Comparison of ENCODE assay signal across 1 cellular context in the genomic region with DNA sequence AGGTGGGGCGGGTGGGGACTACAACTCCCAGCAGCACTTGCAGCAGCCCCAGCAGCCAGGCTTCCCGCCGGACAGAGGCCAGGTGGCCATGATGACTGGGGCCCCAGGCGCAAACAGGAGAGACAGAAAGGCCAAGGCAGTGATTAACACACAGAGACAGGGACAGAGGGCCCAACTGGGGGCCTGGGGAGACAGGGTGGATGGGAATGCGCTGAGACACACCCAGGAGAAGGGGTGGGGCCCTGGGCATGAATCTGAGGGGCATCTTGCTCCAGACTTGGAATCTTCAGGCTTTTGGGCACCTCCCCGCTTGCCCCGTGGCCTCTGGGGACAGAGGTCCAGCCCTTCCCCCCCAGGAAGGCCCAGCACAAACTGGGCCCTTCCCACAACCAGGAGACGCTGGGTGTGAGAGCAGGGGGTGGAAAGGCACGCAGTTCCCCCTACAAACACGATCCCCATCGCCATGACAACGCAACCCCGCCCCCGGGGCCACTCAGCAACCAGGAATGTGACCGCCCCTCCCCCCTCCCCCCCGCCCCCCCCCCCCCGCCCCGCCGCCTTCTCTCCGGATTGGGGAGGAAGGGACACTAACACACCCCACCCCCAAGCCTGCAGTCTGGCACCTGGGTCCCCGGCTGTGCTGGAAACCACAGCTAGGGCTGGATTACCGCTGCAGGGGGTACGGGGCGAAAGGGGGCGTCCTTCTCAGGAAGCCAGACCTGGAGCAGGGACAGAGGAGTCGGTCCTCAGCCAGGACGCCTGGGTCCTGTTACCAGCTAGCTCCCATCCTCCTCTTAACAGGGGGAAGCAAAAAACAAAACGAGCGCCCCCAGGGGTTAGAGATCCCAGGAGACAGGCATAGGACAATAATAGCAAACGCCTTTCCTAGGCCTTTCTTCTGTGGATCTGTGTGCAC.
A peak's percentile ranks its signal among the peaks of the same experiment; 100 is the strongest.
TF ChIP-seq lines count a peak whose summit lies in the region.

No MANE protein-coding gene starts in this region.

TF ChIP-seq in HepG2, 621 proteins besides CTCF, POLR2A, EP300 and RAD21 (continued from another document and continues in another):
- TF ChIP-seq, protein P1, sequence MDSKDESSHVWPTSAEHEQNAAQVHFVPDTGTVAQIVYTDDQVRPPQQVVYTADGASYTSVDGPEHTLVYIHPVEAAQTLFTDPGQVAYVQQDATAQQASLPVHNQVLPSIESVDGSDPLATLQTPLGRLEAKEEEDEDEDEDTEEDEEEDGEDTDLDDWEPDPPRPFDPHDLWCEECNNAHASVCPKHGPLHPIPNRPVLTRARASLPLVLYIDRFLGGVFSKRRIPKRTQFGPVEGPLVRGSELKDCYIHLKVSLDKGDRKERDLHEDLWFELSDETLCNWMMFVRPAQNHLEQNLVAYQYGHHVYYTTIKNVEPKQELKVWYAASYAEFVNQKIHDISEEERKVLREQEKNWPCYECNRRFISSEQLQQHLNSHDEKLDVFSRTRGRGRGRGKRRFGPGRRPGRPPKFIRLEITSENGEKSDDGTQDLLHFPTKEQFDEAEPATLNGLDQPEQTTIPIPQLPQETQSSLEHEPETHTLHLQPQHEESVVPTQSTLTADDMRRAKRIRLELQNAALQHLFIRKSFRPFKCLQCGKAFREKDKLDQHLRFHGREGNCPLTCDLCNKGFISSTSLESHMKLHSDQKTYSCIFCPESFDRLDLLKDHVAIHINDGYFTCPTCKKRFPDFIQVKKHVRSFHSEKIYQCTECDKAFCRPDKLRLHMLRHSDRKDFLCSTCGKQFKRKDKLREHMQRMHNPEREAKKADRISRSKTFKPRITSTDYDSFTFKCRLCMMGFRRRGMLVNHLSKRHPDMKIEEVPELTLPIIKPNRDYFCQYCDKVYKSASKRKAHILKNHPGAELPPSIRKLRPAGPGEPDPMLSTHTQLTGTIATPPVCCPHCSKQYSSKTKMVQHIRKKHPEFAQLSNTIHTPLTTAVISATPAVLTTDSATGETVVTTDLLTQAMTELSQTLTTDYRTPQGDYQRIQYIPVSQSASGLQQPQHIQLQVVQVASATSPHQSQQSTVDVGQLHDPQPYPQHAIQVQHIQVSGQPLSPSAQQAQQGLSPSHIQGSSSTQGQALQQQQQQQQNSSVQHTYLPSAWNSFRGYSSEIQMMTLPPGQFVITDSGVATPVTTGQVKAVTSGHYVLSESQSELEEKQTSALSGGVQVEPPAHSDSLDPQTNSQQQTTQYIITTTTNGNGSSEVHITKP (CRISPR knock-in tag; IDR thresholded peaks at IDR 0.05; ENCODE audit: low read depth): no peak
- TF ChIP-seq KLF6 (CRISPR knock-in tag; IDR thresholded peaks at IDR 0.05): peak; percentile 30; the same call in 1 of the 2 replicates
- no peak; the same call in 1 of the 2 replicates for TF ChIP-seq KDM6A (CRISPR knock-in tag; IDR thresholded peaks at IDR 0.05; ENCODE audit: low read depth)
- no peak for TF ChIP-seq NFYC (CRISPR knock-in tag; IDR thresholded peaks at IDR 0.05)
- no peak for TF ChIP-seq ZNF333 (CRISPR knock-in tag; IDR thresholded peaks at IDR 0.05; ENCODE audit: borderline replicate concordance)
- TF ChIP-seq, protein P2, sequence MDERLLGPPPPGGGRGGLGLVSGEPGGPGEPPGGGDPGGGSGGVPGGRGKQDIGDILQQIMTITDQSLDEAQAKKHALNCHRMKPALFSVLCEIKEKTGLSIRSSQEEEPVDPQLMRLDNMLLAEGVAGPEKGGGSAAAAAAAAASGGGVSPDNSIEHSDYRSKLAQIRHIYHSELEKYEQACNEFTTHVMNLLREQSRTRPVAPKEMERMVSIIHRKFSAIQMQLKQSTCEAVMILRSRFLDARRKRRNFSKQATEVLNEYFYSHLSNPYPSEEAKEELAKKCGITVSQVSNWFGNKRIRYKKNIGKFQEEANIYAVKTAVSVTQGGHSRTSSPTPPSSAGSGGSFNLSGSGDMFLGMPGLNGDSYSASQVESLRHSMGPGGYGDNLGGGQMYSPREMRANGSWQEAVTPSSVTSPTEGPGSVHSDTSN (CRISPR knock-in tag; IDR thresholded peaks at IDR 0.05): no peak
- TF ChIP-seq PHF20 (CRISPR knock-in tag; IDR thresholded peaks at IDR 0.05): peak; percentile 33; the same call in 1 of the 2 replicates
- TF ChIP-seq ZNF7 (CRISPR knock-in tag; IDR thresholded peaks at IDR 0.05): no peak
- no peak for TF ChIP-seq ZFYVE20 (CRISPR knock-in tag; IDR thresholded peaks at IDR 0.05; ENCODE audit: borderline replicate concordance, low read depth)
- TF ChIP-seq KDM2A (CRISPR knock-in tag; IDR thresholded peaks at IDR 0.05; ENCODE audit: borderline replicate concordance, low read depth): peak; percentile 51; the same call in 1 of the 2 replicates
- no peak for TF ChIP-seq ZNF878 (CRISPR knock-in tag; IDR thresholded peaks at IDR 0.05)
- TF ChIP-seq HDAC1 (CRISPR knock-in tag; IDR thresholded peaks at IDR 0.05): peak; percentile 42; the same call in 1 of the 2 replicates
- TF ChIP-seq, protein P3, sequence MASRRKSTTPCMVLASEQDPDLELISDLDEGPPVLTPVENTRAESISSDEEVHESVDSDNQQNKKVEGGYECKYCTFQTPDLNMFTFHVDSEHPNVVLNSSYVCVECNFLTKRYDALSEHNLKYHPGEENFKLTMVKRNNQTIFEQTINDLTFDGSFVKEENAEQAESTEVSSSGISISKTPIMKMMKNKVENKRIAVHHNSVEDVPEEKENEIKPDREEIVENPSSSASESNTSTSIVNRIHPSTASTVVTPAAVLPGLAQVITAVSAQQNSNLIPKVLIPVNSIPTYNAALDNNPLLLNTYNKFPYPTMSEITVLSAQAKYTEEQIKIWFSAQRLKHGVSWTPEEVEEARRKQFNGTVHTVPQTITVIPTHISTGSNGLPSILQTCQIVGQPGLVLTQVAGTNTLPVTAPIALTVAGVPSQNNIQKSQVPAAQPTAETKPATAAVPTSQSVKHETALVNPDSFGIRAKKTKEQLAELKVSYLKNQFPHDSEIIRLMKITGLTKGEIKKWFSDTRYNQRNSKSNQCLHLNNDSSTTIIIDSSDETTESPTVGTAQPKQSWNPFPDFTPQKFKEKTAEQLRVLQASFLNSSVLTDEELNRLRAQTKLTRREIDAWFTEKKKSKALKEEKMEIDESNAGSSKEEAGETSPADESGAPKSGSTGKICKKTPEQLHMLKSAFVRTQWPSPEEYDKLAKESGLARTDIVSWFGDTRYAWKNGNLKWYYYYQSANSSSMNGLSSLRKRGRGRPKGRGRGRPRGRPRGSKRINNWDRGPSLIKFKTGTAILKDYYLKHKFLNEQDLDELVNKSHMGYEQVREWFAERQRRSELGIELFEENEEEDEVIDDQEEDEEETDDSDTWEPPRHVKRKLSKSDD (CRISPR knock-in tag; IDR thresholded peaks at IDR 0.05; ENCODE audit: low read depth): peak; percentile 74; the same call in 1 of the 2 replicates
- no peak for TF ChIP-seq WIZ (CRISPR knock-in tag; IDR thresholded peaks at IDR 0.05)
- peak; percentile 28; the same call in 1 of the 2 replicates for TF ChIP-seq ZNF777 (CRISPR knock-in tag; IDR thresholded peaks at IDR 0.05)
- TF ChIP-seq, protein P4, sequence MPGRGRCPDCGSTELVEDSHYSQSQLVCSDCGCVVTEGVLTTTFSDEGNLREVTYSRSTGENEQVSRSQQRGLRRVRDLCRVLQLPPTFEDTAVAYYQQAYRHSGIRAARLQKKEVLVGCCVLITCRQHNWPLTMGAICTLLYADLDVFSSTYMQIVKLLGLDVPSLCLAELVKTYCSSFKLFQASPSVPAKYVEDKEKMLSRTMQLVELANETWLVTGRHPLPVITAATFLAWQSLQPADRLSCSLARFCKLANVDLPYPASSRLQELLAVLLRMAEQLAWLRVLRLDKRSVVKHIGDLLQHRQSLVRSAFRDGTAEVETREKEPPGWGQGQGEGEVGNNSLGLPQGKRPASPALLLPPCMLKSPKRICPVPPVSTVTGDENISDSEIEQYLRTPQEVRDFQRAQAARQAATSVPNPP (CRISPR knock-in tag; IDR thresholded peaks at IDR 0.05): no peak
- no peak for TF ChIP-seq ZNF761 (CRISPR knock-in tag; conservative IDR thresholded peaks at IDR 0.05)
- TF ChIP-seq, protein P5, sequence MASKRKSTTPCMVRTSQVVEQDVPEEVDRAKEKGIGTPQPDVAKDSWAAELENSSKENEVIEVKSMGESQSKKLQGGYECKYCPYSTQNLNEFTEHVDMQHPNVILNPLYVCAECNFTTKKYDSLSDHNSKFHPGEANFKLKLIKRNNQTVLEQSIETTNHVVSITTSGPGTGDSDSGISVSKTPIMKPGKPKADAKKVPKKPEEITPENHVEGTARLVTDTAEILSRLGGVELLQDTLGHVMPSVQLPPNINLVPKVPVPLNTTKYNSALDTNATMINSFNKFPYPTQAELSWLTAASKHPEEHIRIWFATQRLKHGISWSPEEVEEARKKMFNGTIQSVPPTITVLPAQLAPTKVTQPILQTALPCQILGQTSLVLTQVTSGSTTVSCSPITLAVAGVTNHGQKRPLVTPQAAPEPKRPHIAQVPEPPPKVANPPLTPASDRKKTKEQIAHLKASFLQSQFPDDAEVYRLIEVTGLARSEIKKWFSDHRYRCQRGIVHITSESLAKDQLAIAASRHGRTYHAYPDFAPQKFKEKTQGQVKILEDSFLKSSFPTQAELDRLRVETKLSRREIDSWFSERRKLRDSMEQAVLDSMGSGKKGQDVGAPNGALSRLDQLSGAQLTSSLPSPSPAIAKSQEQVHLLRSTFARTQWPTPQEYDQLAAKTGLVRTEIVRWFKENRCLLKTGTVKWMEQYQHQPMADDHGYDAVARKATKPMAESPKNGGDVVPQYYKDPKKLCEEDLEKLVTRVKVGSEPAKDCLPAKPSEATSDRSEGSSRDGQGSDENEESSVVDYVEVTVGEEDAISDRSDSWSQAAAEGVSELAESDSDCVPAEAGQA (IDR thresholded peaks at IDR 0.05; ENCODE audit: low read depth): peak; percentile 47; the same call in 1 of the 2 replicates
- TF ChIP-seq, protein P5 (CRISPR knock-in tag; IDR thresholded peaks at IDR 0.05; ENCODE audit: borderline replicate concordance): no peak
- no peak for TF ChIP-seq ZNF501 (CRISPR knock-in tag; IDR thresholded peaks at IDR 0.05)
- no peak for TF ChIP-seq SIN3B (IDR thresholded peaks at IDR 0.05; ENCODE audit: low read length)
- TF ChIP-seq, protein P6, sequence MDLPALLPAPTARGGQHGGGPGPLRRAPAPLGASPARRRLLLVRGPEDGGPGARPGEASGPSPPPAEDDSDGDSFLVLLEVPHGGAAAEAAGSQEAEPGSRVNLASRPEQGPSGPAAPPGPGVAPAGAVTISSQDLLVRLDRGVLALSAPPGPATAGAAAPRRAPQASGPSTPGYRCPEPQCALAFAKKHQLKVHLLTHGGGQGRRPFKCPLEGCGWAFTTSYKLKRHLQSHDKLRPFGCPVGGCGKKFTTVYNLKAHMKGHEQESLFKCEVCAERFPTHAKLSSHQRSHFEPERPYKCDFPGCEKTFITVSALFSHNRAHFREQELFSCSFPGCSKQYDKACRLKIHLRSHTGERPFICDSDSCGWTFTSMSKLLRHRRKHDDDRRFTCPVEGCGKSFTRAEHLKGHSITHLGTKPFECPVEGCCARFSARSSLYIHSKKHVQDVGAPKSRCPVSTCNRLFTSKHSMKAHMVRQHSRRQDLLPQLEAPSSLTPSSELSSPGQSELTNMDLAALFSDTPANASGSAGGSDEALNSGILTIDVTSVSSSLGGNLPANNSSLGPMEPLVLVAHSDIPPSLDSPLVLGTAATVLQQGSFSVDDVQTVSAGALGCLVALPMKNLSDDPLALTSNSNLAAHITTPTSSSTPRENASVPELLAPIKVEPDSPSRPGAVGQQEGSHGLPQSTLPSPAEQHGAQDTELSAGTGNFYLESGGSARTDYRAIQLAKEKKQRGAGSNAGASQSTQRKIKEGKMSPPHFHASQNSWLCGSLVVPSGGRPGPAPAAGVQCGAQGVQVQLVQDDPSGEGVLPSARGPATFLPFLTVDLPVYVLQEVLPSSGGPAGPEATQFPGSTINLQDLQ (CRISPR knock-in tag; IDR thresholded peaks at IDR 0.05): no peak
- no peak for TF ChIP-seq CCAR2 (optimal IDR thresholded peaks at IDR 0.05; ENCODE audit: low read depth, low read length)
- TF ChIP-seq, protein P7, sequence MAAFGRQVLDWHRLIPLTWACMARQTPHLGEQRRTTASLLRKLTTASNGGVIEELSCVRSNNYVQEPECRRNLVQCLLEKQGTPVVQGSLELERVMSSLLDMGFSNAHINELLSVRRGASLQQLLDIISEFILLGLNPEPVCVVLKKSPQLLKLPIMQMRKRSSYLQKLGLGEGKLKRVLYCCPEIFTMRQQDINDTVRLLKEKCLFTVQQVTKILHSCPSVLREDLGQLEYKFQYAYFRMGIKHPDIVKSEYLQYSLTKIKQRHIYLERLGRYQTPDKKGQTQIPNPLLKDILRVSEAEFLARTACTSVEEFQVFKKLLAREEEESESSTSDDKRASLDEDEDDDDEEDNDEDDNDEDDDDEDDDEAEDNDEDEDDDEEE (CRISPR knock-in tag; IDR thresholded peaks at IDR 0.05): peak; percentile 10; the same call in 1 of the 2 replicates
- TF ChIP-seq, protein P8, sequence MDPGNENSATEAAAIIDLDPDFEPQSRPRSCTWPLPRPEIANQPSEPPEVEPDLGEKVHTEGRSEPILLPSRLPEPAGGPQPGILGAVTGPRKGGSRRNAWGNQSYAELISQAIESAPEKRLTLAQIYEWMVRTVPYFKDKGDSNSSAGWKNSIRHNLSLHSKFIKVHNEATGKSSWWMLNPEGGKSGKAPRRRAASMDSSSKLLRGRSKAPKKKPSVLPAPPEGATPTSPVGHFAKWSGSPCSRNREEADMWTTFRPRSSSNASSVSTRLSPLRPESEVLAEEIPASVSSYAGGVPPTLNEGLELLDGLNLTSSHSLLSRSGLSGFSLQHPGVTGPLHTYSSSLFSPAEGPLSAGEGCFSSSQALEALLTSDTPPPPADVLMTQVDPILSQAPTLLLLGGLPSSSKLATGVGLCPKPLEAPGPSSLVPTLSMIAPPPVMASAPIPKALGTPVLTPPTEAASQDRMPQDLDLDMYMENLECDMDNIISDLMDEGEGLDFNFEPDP (CRISPR knock-in tag; conservative IDR thresholded peaks at IDR 0.05): no peak
- peak; percentile 27; the same call in 1 of the 2 replicates for TF ChIP-seq KDM5A (IDR thresholded peaks at IDR 0.05; ENCODE audit: borderline replicate concordance, low read length)
- TF ChIP-seq RARA (CRISPR knock-in tag; IDR thresholded peaks at IDR 0.05): no peak
- TF ChIP-seq REXO4 (CRISPR knock-in tag; IDR thresholded peaks at IDR 0.05; ENCODE audit: borderline replicate concordance): no peak
- 0 out of 2 replicates have a peak, but pooled peaks have one; percentile 46 for TF ChIP-seq PAF1 (CRISPR knock-in tag; IDR thresholded peaks at IDR 0.05)
- TF ChIP-seq NPAS2 (CRISPR knock-in tag; IDR thresholded peaks at IDR 0.05; ENCODE audit: borderline replicate concordance): no peak
- no peak for TF ChIP-seq ZSCAN22 (CRISPR knock-in tag; IDR thresholded peaks at IDR 0.05)
- peak; percentile 98 for TF ChIP-seq HNRNPK (IDR thresholded peaks at IDR 0.05; ENCODE audit: low read depth, low read length, poor library complexity, severe bottlenecking)
- no peak; the same call in 1 of the 2 replicates for TF ChIP-seq ELF1 (CRISPR knock-in tag; IDR thresholded peaks at IDR 0.05)
